In the genomic region with DNA sequence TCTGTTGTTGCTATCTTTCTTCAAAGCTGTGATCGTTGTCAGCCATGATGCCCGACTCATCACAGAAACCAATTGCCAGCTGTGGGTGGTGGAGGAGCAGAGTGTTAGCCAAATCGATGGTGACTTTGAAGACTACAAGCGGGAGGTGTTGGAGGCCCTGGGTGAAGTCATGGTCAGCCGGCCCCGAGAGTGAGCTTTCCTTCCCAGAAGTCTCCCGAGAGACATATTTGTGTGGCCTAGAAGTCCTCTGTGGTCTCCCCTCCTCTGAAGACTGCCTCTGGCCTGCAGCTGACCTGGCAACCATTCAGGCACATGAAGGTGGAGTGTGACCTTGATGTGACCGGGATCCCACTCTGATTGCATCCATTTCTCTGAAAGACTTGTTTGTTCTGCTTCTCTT, we compare ENCODE assay signal across 12 cellular contexts. TPM values are rescaled to one million over a fixed set of nuclear protein-coding genes. Genes with fewer than 3 reads are reported as not detected.
A peak's percentile ranks its signal among the peaks of the same experiment; 100 is the strongest.
DNase-seq lines count a peak whose midpoint lies in the region; ATAC-seq and TF ChIP-seq lines count a peak whose summit lies in the region.
"Had no signal": no experiment of that assay in that cellular context is flagged by ENCODE, and none has a peak within 500 bp of the region (broad histone marks: within the 10 kb centered on the region; RNA-seq: fewer than 3 reads in every experiment).

No MANE protein-coding gene starts in this region.

- TF ChIP-seq EP300 in Ishikawa (IDR thresholded peaks at IDR 0.05; ENCODE audit: borderline replicate concordance) = peak; percentile 4; the same call in 1 of the 2 replicates

- peak overlapping the region in 6 of 11 experiments; percentile 21 to 68 (median 39); a peak in 7 of 22 replicates for H3K27ac ChIP-seq in BLaER1 treated with 17β-estradiol and CSF1 and Interleukin-3, amounts not matched to agents 10 nM and 100 nM
- H3K27ac ChIP-seq in prostate gland = peak overlapping the region; percentile 67 to 69
- H3K27ac ChIP-seq: SJSA1 had no signal

- H3K4me3 ChIP-seq in BLaER1 treated with 17β-estradiol and CSF1 and Interleukin-3, amounts not matched to agents 10 nM and 100 nM = no peak overlapping the region
- H3K4me3 ChIP-seq in prostate gland = no peak overlapping the region
- H3K4me3 ChIP-seq: SJSA1 had no signal

- H3K36me3 ChIP-seq in BLaER1 treated with 17β-estradiol and CSF1 and Interleukin-3, amounts not matched to agents 10 nM and 100 nM = peaks cover 93 to 100% (median 99%) of the 10 kb centered on the region in 11 experiments
- H3K36me3 ChIP-seq in prostate gland = peaks cover 0 to 7% of the 10 kb centered on the region in 2 donors

- no peak overlapping the region for H3K27ac Mint-ChIP-seq in endothelial cell (ENCODE audit: unreplicated experiment)
- peak overlapping the region in 1 of 2 donors; percentile 62 for H3K27ac Mint-ChIP-seq in effector memory CD8-positive, alpha-beta T cell

- DNase-seq in endothelial cell (ENCODE audit: low spot score) (no peak), prostate gland (ENCODE audit: low spot score) (no peak), AG08396 (ENCODE audit: low spot score) (no peak)
- DNase-seq in effector memory CD8-positive, alpha-beta T cell = no peak
- DNase-seq: activated CD8-positive, alpha-beta memory T cell treated with anti-CD3 and anti-CD28 coated beads, Interleukin-2, amount 50 U/mL, for 4 hours; NCI-H1105 treated with DMSO at 0.1 percent for 48 hours; NCI-H524 had no signal

- peak overlapping the region; percentile 68 for H3K4me3 Mint-ChIP-seq in endothelial cell (ENCODE audit: unreplicated experiment)
- H3K4me3 Mint-ChIP-seq in effector memory CD8-positive, alpha-beta T cell = no peak overlapping the region

- no peak for TF ChIP-seq CTCF in endothelial cell (IDR thresholded peaks at IDR 0.05; ENCODE audit: unreplicated experiment)
- no peak for TF ChIP-seq CTCF in prostate gland (IDR thresholded peaks at IDR 0.05)

- peaks cover 15% of the 10 kb centered on the region for H3K4me1 Mint-ChIP-seq in endothelial cell (ENCODE audit: unreplicated experiment)
- H3K4me1 Mint-ChIP-seq in effector memory CD8-positive, alpha-beta T cell (ENCODE audit: low read depth in 2 of 2) = peaks cover 6 to 8% of the 10 kb centered on the region in 2 donors

- no peak for TF ChIP-seq POLR2A in prostate gland (IDR thresholded peaks at IDR 0.05)

- no peak for TF ChIP-seq RAD21 in Ishikawa (IDR thresholded peaks at IDR 0.05; ENCODE audit: low read depth)

- 43% methylated on average over 8 of the region's 8 CpGs for WGBS in prostate gland

- peak overlapping the region in 6 of 11 experiments; percentile 1 to 52 (median 7); a peak in 5 of 22 replicates for H3K9ac ChIP-seq in BLaER1 treated with 17β-estradiol and CSF1 and Interleukin-3, amounts not matched to agents 10 nM and 100 nM

- ATAC-seq in HG03135 (IDR thresholded peaks at IDR 0.05; ENCODE audit: unreplicated experiment) = no peak
- no peak for ATAC-seq in effector memory CD8-positive, alpha-beta T cell (replicated peaks)
- ATAC-seq in HG03342 (IDR thresholded peaks at IDR 0.05; ENCODE audit: unreplicated experiment) = no peak

- no peaks in the 10 kb centered on the region for H3K27me3 ChIP-seq in BLaER1 treated with 17β-estradiol and CSF1 and Interleukin-3, amounts not matched to agents 10 nM and 100 nM
- H3K27me3 ChIP-seq in prostate gland (replicated peaks; ENCODE audit: insufficient read depth) = no peaks in the 10 kb centered on the region
- H3K27me3 ChIP-seq: SJSA1 had no signal

- H3K4me1 ChIP-seq in BLaER1 treated with 17β-estradiol and CSF1 and Interleukin-3, amounts not matched to agents 10 nM and 100 nM = peaks cover 0 to 15% (median 6%) of the 10 kb centered on the region in 10 experiments; a peak in 6 of 20 replicates
- peaks cover 14% of the 10 kb centered on the region for H3K4me1 ChIP-seq in prostate gland (replicated peaks)
- H3K4me1 ChIP-seq: SJSA1 had no signal

- H3K27me3 Mint-ChIP-seq in endothelial cell (ENCODE audit: unreplicated experiment) = peaks cover 9% of the 10 kb centered on the region
- H3K27me3 Mint-ChIP-seq in effector memory CD8-positive, alpha-beta T cell = no peaks in the 10 kb centered on the region

- no peak overlapping the region for H3K4me2 ChIP-seq in BLaER1 treated with 17β-estradiol and CSF1 and Interleukin-3, amounts not matched to agents 10 nM and 100 nM

- peaks cover 27 to 88% (median 67%) of the 10 kb centered on the region in 11 experiments; a peak in 21 of 22 replicates for H4K20me1 ChIP-seq in BLaER1 treated with 17β-estradiol and CSF1 and Interleukin-3, amounts not matched to agents 10 nM and 100 nM

- no peaks in the 10 kb centered on the region for H3K9me3 ChIP-seq in BLaER1 treated with 17β-estradiol and CSF1 and Interleukin-3, amounts not matched to agents 10 nM and 100 nM (replicated peaks in 1 of 11)
- no peaks in the 10 kb centered on the region for H3K9me3 ChIP-seq in prostate gland
- H3K9me3 ChIP-seq: SJSA1 had no signal

- intact Hi-C loops in prostate gland (cut with DNase I) = loop anchor here (10.0 kb wide), 1 partner anchor 46 kb away; no protein-coding TSS in a partner anchor

- peaks cover 48% of the 10 kb centered on the region for H3K36me3 Mint-ChIP-seq in endothelial cell (ENCODE audit: low read depth, unreplicated experiment)
- peaks cover 81% of the 10 kb centered on the region for H3K36me3 Mint-ChIP-seq in effector memory CD8-positive, alpha-beta T cell (ENCODE audit: insufficient read depth)

- no peaks in the 10 kb centered on the region for H3K9me3 Mint-ChIP-seq in endothelial cell (ENCODE audit: unreplicated experiment)
- no peaks in the 10 kb centered on the region for H3K9me3 Mint-ChIP-seq in effector memory CD8-positive, alpha-beta T cell

TF ChIP-seq in Ishikawa, 13 proteins besides CTCF, POLR2A, EP300 and RAD21:
- TF ChIP-seq CREB1 (IDR thresholded peaks at IDR 0.05; ENCODE audit: low read depth) = no peak
- TF ChIP-seq REST (IDR thresholded peaks at IDR 0.05; ENCODE audit: low read depth) = no peak
- TF ChIP-seq EGR1 (IDR thresholded peaks at IDR 0.05) = no peak
- TF ChIP-seq ZBTB7A (IDR thresholded peaks at IDR 0.05; ENCODE audit: low read depth) = no peak
- TF ChIP-seq TEAD4 (IDR thresholded peaks at IDR 0.05) = no peak
- no peak for TF ChIP-seq YY1 (IDR thresholded peaks at IDR 0.05; ENCODE audit: low read depth)
- no peak for TF ChIP-seq NFIC (IDR thresholded peaks at IDR 0.05)
- TF ChIP-seq, protein P1, sequence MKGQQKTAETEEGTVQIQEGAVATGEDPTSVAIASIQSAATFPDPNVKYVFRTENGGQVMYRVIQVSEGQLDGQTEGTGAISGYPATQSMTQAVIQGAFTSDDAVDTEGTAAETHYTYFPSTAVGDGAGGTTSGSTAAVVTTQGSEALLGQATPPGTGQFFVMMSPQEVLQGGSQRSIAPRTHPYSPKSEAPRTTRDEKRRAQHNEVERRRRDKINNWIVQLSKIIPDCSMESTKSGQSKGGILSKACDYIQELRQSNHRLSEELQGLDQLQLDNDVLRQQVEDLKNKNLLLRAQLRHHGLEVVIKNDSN (IDR thresholded peaks at IDR 0.05) = no peak
- no peak for TF ChIP-seq MAX (IDR thresholded peaks at IDR 0.05)
- no peak for TF ChIP-seq FOXM1 (IDR thresholded peaks at IDR 0.05; ENCODE audit: borderline replicate concordance, low read depth)
- no peak for TF ChIP-seq TAF1 (IDR thresholded peaks at IDR 0.05; ENCODE audit: low read depth)
- no peak for TF ChIP-seq CEBPB (IDR thresholded peaks at IDR 0.05)
- TF ChIP-seq TCF12 (IDR thresholded peaks at IDR 0.05; ENCODE audit: low read depth) = no peak

RNA-seq across cellular contexts. Expression of gene ABCF1, which starts 19.3 kb away (rescaled TPM):
- 57.2 TPM for total RNA-seq in endothelial cell (ENCODE audit: unreplicated experiment)
- 10 to 100 TPM; 42.3 to 49.2 TPM for total RNA-seq in prostate gland

RNA-seq across cellular contexts. Expression of gene PPP1R10, which starts 26.5 kb away (rescaled TPM):
- total RNA-seq in endothelial cell (ENCODE audit: unreplicated experiment) = 75.8 TPM
- 10 to 100 TPM; 40.0 to 51.0 TPM for total RNA-seq in prostate gland

RNA-seq across cellular contexts. Expression of gene MRPS18B, which starts 27.1 kb away (rescaled TPM):
- total RNA-seq in endothelial cell (ENCODE audit: unreplicated experiment) = 39.8 TPM
- total RNA-seq in prostate gland = 10 to 100 TPM; 63.6 to 69.2 TPM

RNA-seq across cellular contexts. Expression of gene PRR3, which starts 33.4 kb away (rescaled TPM):
- total RNA-seq in endothelial cell (ENCODE audit: unreplicated experiment) (12.6 TPM), prostate gland (10 to 100 TPM in 1 of 2 donors, 1 to 10 TPM in 1; 8.6 to 11.7 TPM)

RNA-seq across cellular contexts. Expression of gene GNL1, which starts 34.2 kb away (rescaled TPM):
- total RNA-seq in endothelial cell (ENCODE audit: unreplicated experiment) (109 TPM), prostate gland (10 to 100 TPM; 38.3 to 56.4 TPM)
